Comparison of ENCODE assay signal across 16 cellular contexts in the genomic region with DNA sequence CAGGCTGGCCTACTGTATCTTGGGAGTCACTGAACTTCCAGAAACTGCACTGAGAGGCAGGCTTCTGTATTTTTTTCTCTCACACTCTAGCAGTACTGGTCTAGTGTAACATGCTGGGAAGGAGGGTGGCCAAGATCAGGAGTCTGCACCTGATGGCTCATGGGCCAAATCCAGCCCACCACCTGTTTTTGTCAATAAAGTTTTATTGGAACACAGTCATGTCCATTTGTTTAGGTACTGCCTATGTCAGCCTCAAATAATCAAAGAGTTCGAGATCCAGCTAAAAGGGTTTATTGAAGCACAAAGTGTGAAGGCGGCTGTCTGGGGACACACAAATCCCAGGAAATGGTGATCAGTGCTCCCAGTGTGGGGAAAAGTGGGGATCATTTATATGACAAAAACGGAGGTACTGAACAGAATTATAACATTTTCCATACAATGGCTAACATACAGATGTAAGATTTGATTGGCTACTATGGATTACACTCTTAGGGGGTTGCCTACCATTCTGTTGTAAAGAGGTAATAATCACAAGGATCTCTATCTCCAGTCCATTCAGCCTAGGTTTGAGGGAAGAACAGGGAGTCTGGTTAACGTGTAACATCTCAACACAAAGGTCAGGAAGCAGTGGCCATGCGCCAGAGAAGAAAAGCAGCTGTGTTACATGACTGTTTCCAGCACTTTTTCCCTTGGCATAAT. TPM values are rescaled to one million over a fixed set of nuclear protein-coding genes. Genes with fewer than 3 reads are reported as not detected.
DNase-seq lines count a peak whose midpoint lies in the region; ATAC-seq, FAIRE-seq and TF ChIP-seq lines count a peak whose summit lies in the region.
"Had no signal": no experiment of that assay in that cellular context is flagged by ENCODE, and none has a peak within 500 bp of the region (broad histone marks: within the 10 kb centered on the region; RNA-seq: fewer than 3 reads in every experiment).

No MANE protein-coding gene starts in this region.

- TF ChIP-seq CTCF in HepG2 (CRISPR knock-in tag; IDR thresholded peaks at IDR 0.05), result no peak

- H3K9ac ChIP-seq in HepG2 (ENCODE audit: insufficient read depth, low read depth, low read length), result peak overlapping the region; percentile 58

- H2AFZ ChIP-seq in HepG2 (ENCODE audit: low read length), result no peak overlapping the region

- TF ChIP-seq RAD21 in HepG2 (CRISPR knock-in tag; IDR thresholded peaks at IDR 0.05), result no peak

- TF ChIP-seq EP300 in HepG2 (IDR thresholded peaks at IDR 0.05; ENCODE audit: low read depth in 2 of 2, low read length in 2 of 2), result 0 out of 4 replicates have a peak, but pooled peaks of 1 of the 2 experiments have one; percentile 8
- no peak for TF ChIP-seq EP300 in HepG2 (CRISPR knock-in tag; IDR thresholded peaks at IDR 0.05; ENCODE audit: borderline replicate concordance)

- FAIRE-seq in HepG2 (lab: Jason Lieb, UNC), result peak; percentile 99
- FAIRE-seq: kidney had no signal

- in situ Hi-C loops in HepG2 (cut with HindIII; ENCODE audit: extremely low pct_ligation_motif_present, low pct_unique_long_range_greater_than_20kb), result no loop called here

- no TSS peak for BruUV-seq in HepG2 (replicated peaks; lab: Mats Ljungman, UMichigan)

- H3K27me3 ChIP-seq in HepG2 (ENCODE audit: control insufficient read depth in 1 of 2, insufficient read depth in 2 of 2, low read length in 2 of 2), result no peaks in the 10 kb centered on the region

- CTCF ChIA-PET in HepG2 (lab: Yijun Ruan, JAX; ENCODE audit: low intra/inter-chr PET ratio, low total read pairs), result no interaction called here

- peak overlapping the region; percentile 73 for H3K4me2 ChIP-seq in HepG2 (ENCODE audit: low read depth, low read length)

- H3K79me2 ChIP-seq in HepG2 (ENCODE audit: insufficient read depth, low read length), result no peaks in the 10 kb centered on the region

- peak overlapping the region; percentile 80 for H3K27ac ChIP-seq in HepG2 (ENCODE audit: extremely low read length, insufficient read depth, low read length)
- H3K27ac ChIP-seq: coronary artery had no signal

- peak overlapping the region in 2 of 3 experiments; percentile 14 to 38; a peak in 3 of 6 replicates for H3K4me3 ChIP-seq in HepG2 (replicated peaks in 1 of 3; ENCODE audit: insufficient read depth in 1 of 3, low read depth in 2 of 3, low read length in 3 of 3)
- H3K4me3 ChIP-seq: coronary artery had no signal

- H3K9me3 ChIP-seq in HepG2 (ENCODE audit: low read length), result no peaks in the 10 kb centered on the region

- TF ChIP-seq POLR2A in HepG2 (IDR thresholded peaks at IDR 0.05; ENCODE audit: insufficient read depth in 1 of 2, low read depth in 2 of 2, low read length in 2 of 2), result peak; percentile 57 to 69

- 11% methylated on average over 5 of the region's 5 CpGs for WGBS in HepG2 (ENCODE audit: low lambda C conversion rate)

- DNase-seq in DMS53 treated with DMSO at 0.1 percent for 48 hours (lab: John Stamatoyannopoulos, UW; ENCODE audit: unreplicated experiment) (peak; percentile 44), HepG2 (ENCODE audit: low spot score) (peak; percentile 84), COR-L47 (lab: John Stamatoyannopoulos, UW) (no peak)
- DNase-seq: activated CD8-positive, alpha-beta T cell treated with anti-CD3 and anti-CD28 coated beads for 36 hours; anterior cingulate cortex; CD8-positive, alpha-beta T cell; HFFc6; kidney; NCI-H1930; NCI-H526; posterior cingulate gyrus had no signal

- peaks cover 46% of the 10 kb centered on the region for H3K4me1 ChIP-seq in HepG2 (ENCODE audit: insufficient read depth, low read length)

- ATAC-seq in HepG2 (peak; percentile 91), GM21447 (IDR thresholded peaks at IDR 0.05; ENCODE audit: unreplicated experiment) (no peak)
- ATAC-seq: activated CD8-positive, alpha-beta T cell treated with anti-CD3 and anti-CD28 coated beads for 36 hours; CD8-positive, alpha-beta T cell had no signal

- intact Hi-C loops in HepG2 (cut with micrococcal nuclease; ENCODE audit: unreplicated experiment), result no loop called here

- H3K36me3 ChIP-seq in HepG2 (replicated peaks in 1 of 2; ENCODE audit: control insufficient read depth in 1 of 2, insufficient read depth in 2 of 2, low read length in 2 of 2), result peaks cover 0 to 4% of the 10 kb centered on the region in 2 experiments; a peak in 3 of 5 replicates

- H4K20me1 ChIP-seq in HepG2 (ENCODE audit: insufficient read depth, low read length), result no peaks in the 10 kb centered on the region

- POLR2A ChIA-PET in HepG2 (lab: Yijun Ruan, JAX), result interaction anchor here (0.7 to 2.0 kb wide), 5 partner anchors 13 to 33 kb away, joined by 3 to 5 read pairs (median 4); partner anchors contain the start of genes ALKBH2 and USP30

RNA-seq across cellular contexts. Expression of gene USP30, which starts 12.9 kb away (rescaled TPM):
- total RNA-seq in HepG2 (2016; rRNA removed; fragmentation: Illumina TruSeq; extraction: Trizol), result 9.2 and 11.2 TPM in 2 replicates
- total RNA-seq in HepG2 (2016; cell fraction: cytosol; rRNA removed; fragmentation: Illumina TruSeq; extraction: Trizol; ENCODE audit: low read depth), result 4.0 and 5.0 TPM in 2 replicates
- 8.1 and 8.9 TPM in 2 replicates for total RNA-seq in HepG2 (2016; cell fraction: insoluble cytoplasmic fraction; rRNA removed; fragmentation: Illumina TruSeq; extraction: Trizol)
- 7.5 and 7.6 TPM in 2 replicates for total RNA-seq in HepG2 (2016; cell fraction: membrane; rRNA removed; fragmentation: Illumina TruSeq; extraction: Trizol)
- 11.7 and 12.2 TPM in 2 replicates for total RNA-seq in HepG2 (2016; cell fraction: nucleus; rRNA removed; fragmentation: Illumina TruSeq; extraction: Trizol)
- polyA plus RNA-seq in HepG2 (2011; rRNA removed), result 18.4 and 20.8 TPM in 2 replicates
- 14.0 and 16.3 TPM in 2 replicates for polyA plus RNA-seq in HepG2 (2011; cell fraction: cytosol; rRNA removed)
- polyA plus RNA-seq in HepG2 (2011; cell fraction: nucleus; rRNA removed), result 29.7 and 38.3 TPM in 2 replicates
- 6.2 and 6.9 TPM in 2 replicates for polyA plus RNA-seq in HepG2 (2012)
- 4.5 and 4.6 TPM in 2 replicates for polyA plus RNA-seq in HepG2 (2016; cell fraction: cytosol; fragmentation: Illumina TruSeq; extraction: Trizol; ENCODE audit: low read depth)
- 8.4 and 9.9 TPM in 2 replicates for polyA plus RNA-seq in HepG2 (2016; cell fraction: insoluble cytoplasmic fraction; fragmentation: Illumina TruSeq; extraction: Trizol; ENCODE audit: low read depth)
- polyA plus RNA-seq in HepG2 (2016; cell fraction: membrane; fragmentation: Illumina TruSeq; extraction: Trizol; ENCODE audit: low read depth), result 6.2 and 6.8 TPM in 2 replicates
- 19.9 and 21.4 TPM in 2 replicates for polyA plus RNA-seq in HepG2 (2016; cell fraction: nucleus; fragmentation: Illumina TruSeq; extraction: Trizol; ENCODE audit: insufficient read depth, low read depth)
- polyA minus RNA-seq in HepG2 (2011; rRNA and poly(A)+ RNA removed; ENCODE audit: low replicate concordance), result 14.7 and 35.2 TPM in 2 replicates
- polyA minus RNA-seq in HepG2 (2011; cell fraction: cytosol; rRNA and poly(A)+ RNA removed), result 12.0 and 15.7 TPM in 2 replicates
- polyA minus RNA-seq in HepG2 (2011; cell fraction: nucleus; rRNA and poly(A)+ RNA removed), result 9.8 and 15.7 TPM in 2 replicates

RNA-seq across cellular contexts. Expression of gene ALKBH2, which starts 28.0 kb away (rescaled TPM):
- 40.5 and 46.7 TPM in 2 replicates for total RNA-seq in HepG2 (2016; rRNA removed; fragmentation: Illumina TruSeq; extraction: Trizol)
- total RNA-seq in HepG2 (2016; cell fraction: cytosol; rRNA removed; fragmentation: Illumina TruSeq; extraction: Trizol; ENCODE audit: low read depth), result 26.9 and 30.3 TPM in 2 replicates
- 42.1 and 42.5 TPM in 2 replicates for total RNA-seq in HepG2 (2016; cell fraction: insoluble cytoplasmic fraction; rRNA removed; fragmentation: Illumina TruSeq; extraction: Trizol)
- 25.3 and 29.0 TPM in 2 replicates for total RNA-seq in HepG2 (2016; cell fraction: membrane; rRNA removed; fragmentation: Illumina TruSeq; extraction: Trizol)
- total RNA-seq in HepG2 (2016; cell fraction: nucleus; rRNA removed; fragmentation: Illumina TruSeq; extraction: Trizol), result 31.4 and 33.2 TPM in 2 replicates
- polyA plus RNA-seq in HepG2 (2011; rRNA removed), result 19.2 and 21.0 TPM in 2 replicates
- 16.6 and 17.1 TPM in 2 replicates for polyA plus RNA-seq in HepG2 (2011; cell fraction: cytosol; rRNA removed)
- 34.1 and 41.7 TPM in 2 replicates for polyA plus RNA-seq in HepG2 (2011; cell fraction: nucleus; rRNA removed)
- 18.9 and 22.6 TPM in 2 replicates for polyA plus RNA-seq in HepG2 (2012)
- 13.7 and 19.0 TPM in 2 replicates for polyA plus RNA-seq in HepG2 (2016; cell fraction: cytosol; fragmentation: Illumina TruSeq; extraction: Trizol; ENCODE audit: low read depth)
- polyA plus RNA-seq in HepG2 (2016; cell fraction: insoluble cytoplasmic fraction; fragmentation: Illumina TruSeq; extraction: Trizol; ENCODE audit: low read depth), result 40.3 and 40.9 TPM in 2 replicates
- 18.2 and 23.2 TPM in 2 replicates for polyA plus RNA-seq in HepG2 (2016; cell fraction: membrane; fragmentation: Illumina TruSeq; extraction: Trizol; ENCODE audit: low read depth)
- polyA plus RNA-seq in HepG2 (2016; cell fraction: nucleus; fragmentation: Illumina TruSeq; extraction: Trizol; ENCODE audit: insufficient read depth, low read depth), result 65.5 and 73.7 TPM in 2 replicates
- polyA minus RNA-seq in HepG2 (2011; rRNA and poly(A)+ RNA removed; ENCODE audit: low replicate concordance), result 7.5 and 22.5 TPM in 2 replicates
- polyA minus RNA-seq in HepG2 (2011; cell fraction: cytosol; rRNA and poly(A)+ RNA removed), result 6.2 and 6.4 TPM in 2 replicates
- 6.6 and 10.9 TPM in 2 replicates for polyA minus RNA-seq in HepG2 (2011; cell fraction: nucleus; rRNA and poly(A)+ RNA removed)

RNA-seq across cellular contexts. Expression of gene UNG, which starts 32.1 kb away (rescaled TPM):
- total RNA-seq in HepG2 (2016; rRNA removed; fragmentation: Illumina TruSeq; extraction: Trizol), result 114 and 144 TPM in 2 replicates
- 14.1 and 15.1 TPM in 2 replicates for total RNA-seq in HepG2 (2016; cell fraction: cytosol; rRNA removed; fragmentation: Illumina TruSeq; extraction: Trizol; ENCODE audit: low read depth)
- total RNA-seq in HepG2 (2016; cell fraction: insoluble cytoplasmic fraction; rRNA removed; fragmentation: Illumina TruSeq; extraction: Trizol), result 113 and 144 TPM in 2 replicates
- 42.9 and 44.0 TPM in 2 replicates for total RNA-seq in HepG2 (2016; cell fraction: membrane; rRNA removed; fragmentation: Illumina TruSeq; extraction: Trizol)
- total RNA-seq in HepG2 (2016; cell fraction: nucleus; rRNA removed; fragmentation: Illumina TruSeq; extraction: Trizol), result 46.7 and 49.9 TPM in 2 replicates
- 20.5 and 23.3 TPM in 2 replicates for polyA plus RNA-seq in HepG2 (2011; rRNA removed)
- polyA plus RNA-seq in HepG2 (2011; cell fraction: cytosol; rRNA removed), result 18.8 and 19.2 TPM in 2 replicates
- 9.4 and 9.6 TPM in 2 replicates for polyA plus RNA-seq in HepG2 (2011; cell fraction: nucleus; rRNA removed)
- 24.4 and 35.2 TPM in 2 replicates for polyA plus RNA-seq in HepG2 (2012)
- polyA plus RNA-seq in HepG2 (2016; cell fraction: cytosol; fragmentation: Illumina TruSeq; extraction: Trizol; ENCODE audit: low read depth), result 11.6 and 12.8 TPM in 2 replicates
- polyA plus RNA-seq in HepG2 (2016; cell fraction: insoluble cytoplasmic fraction; fragmentation: Illumina TruSeq; extraction: Trizol; ENCODE audit: low read depth), result 144 TPM in 2 replicates
- polyA plus RNA-seq in HepG2 (2016; cell fraction: membrane; fragmentation: Illumina TruSeq; extraction: Trizol; ENCODE audit: low read depth), result 28.5 and 28.6 TPM in 2 replicates
- polyA plus RNA-seq in HepG2 (2016; cell fraction: nucleus; fragmentation: Illumina TruSeq; extraction: Trizol; ENCODE audit: insufficient read depth, low read depth), result 65.0 and 67.4 TPM in 2 replicates
- 11.1 and 15.9 TPM in 2 replicates for polyA minus RNA-seq in HepG2 (2011; rRNA and poly(A)+ RNA removed; ENCODE audit: low replicate concordance)
- polyA minus RNA-seq in HepG2 (2011; cell fraction: cytosol; rRNA and poly(A)+ RNA removed), result 11.2 and 14.4 TPM in 2 replicates
- polyA minus RNA-seq in HepG2 (2011; cell fraction: nucleus; rRNA and poly(A)+ RNA removed), result 6.8 and 7.1 TPM in 2 replicates

RNA-seq across cellular contexts. Expression of gene SVOP, which starts 44.4 kb away (rescaled TPM):
- not detected in 2 replicates for total RNA-seq in HepG2 (2016; rRNA removed; fragmentation: Illumina TruSeq; extraction: Trizol)
- not detected in 2 replicates for total RNA-seq in HepG2 (2016; cell fraction: cytosol; rRNA removed; fragmentation: Illumina TruSeq; extraction: Trizol; ENCODE audit: low read depth)
- 0.02 TPM in 1 of 2 replicates, not detected in the other for total RNA-seq in HepG2 (2016; cell fraction: insoluble cytoplasmic fraction; rRNA removed; fragmentation: Illumina TruSeq; extraction: Trizol)
- not detected in 2 replicates for total RNA-seq in HepG2 (2016; cell fraction: membrane; rRNA removed; fragmentation: Illumina TruSeq; extraction: Trizol)
- total RNA-seq in HepG2 (2016; cell fraction: nucleus; rRNA removed; fragmentation: Illumina TruSeq; extraction: Trizol), result not detected in 2 replicates
- polyA plus RNA-seq in HepG2 (2011; rRNA removed), result not detected in 2 replicates
- not detected in 2 replicates for polyA plus RNA-seq in HepG2 (2011; cell fraction: cytosol; rRNA removed)
- polyA plus RNA-seq in HepG2 (2011; cell fraction: nucleus; rRNA removed), result not detected in 2 replicates
- not detected in 2 replicates for polyA plus RNA-seq in HepG2 (2012)
- polyA plus RNA-seq in HepG2 (2016; cell fraction: cytosol; fragmentation: Illumina TruSeq; extraction: Trizol; ENCODE audit: low read depth), result not detected in 2 replicates
- polyA plus RNA-seq in HepG2 (2016; cell fraction: insoluble cytoplasmic fraction; fragmentation: Illumina TruSeq; extraction: Trizol; ENCODE audit: low read depth), result 0.03 TPM in 1 of 2 replicates, not detected in the other
- not detected in 2 replicates for polyA plus RNA-seq in HepG2 (2016; cell fraction: membrane; fragmentation: Illumina TruSeq; extraction: Trizol; ENCODE audit: low read depth)
- not detected in 2 replicates for polyA plus RNA-seq in HepG2 (2016; cell fraction: nucleus; fragmentation: Illumina TruSeq; extraction: Trizol; ENCODE audit: insufficient read depth, low read depth)
- not detected in 2 replicates for polyA minus RNA-seq in HepG2 (2011; rRNA and poly(A)+ RNA removed; ENCODE audit: low replicate concordance)
- polyA minus RNA-seq in HepG2 (2011; cell fraction: cytosol; rRNA and poly(A)+ RNA removed), result not detected in 2 replicates
- not detected in 2 replicates for polyA minus RNA-seq in HepG2 (2011; cell fraction: nucleus; rRNA and poly(A)+ RNA removed)
- total RNA-seq: A673; activated CD8-positive, alpha-beta T cell treated with anti-CD3 and anti-CD28 coated beads for 36 hours; activated T-helper 2 cell treated with anti-CD3 and anti-CD28 coated beads, Interferon-gamma antibody, Interleukin-2, Interleukin-4, amounts not matched to agents 10 μg/mL and 5 μg/mL and 100 μg/mL, durations not matched to agents 14 hours and 24 hours and 36 hours; CD8-positive, alpha-beta T cell; epithelial cell of proximal tubule; HFFc6; kidney had no signal

RNA-seq across cellular contexts. Expression of gene ACACB, which starts 51.1 kb away (rescaled TPM):
- 6.0 and 8.6 TPM in 2 replicates for total RNA-seq in HepG2 (2016; rRNA removed; fragmentation: Illumina TruSeq; extraction: Trizol)
- total RNA-seq in HepG2 (2016; cell fraction: cytosol; rRNA removed; fragmentation: Illumina TruSeq; extraction: Trizol; ENCODE audit: low read depth), result 3.7 and 5.2 TPM in 2 replicates
- 4.7 and 10.3 TPM in 2 replicates for total RNA-seq in HepG2 (2016; cell fraction: insoluble cytoplasmic fraction; rRNA removed; fragmentation: Illumina TruSeq; extraction: Trizol)
- 4.2 and 5.9 TPM in 2 replicates for total RNA-seq in HepG2 (2016; cell fraction: membrane; rRNA removed; fragmentation: Illumina TruSeq; extraction: Trizol)
- 14.3 and 17.9 TPM in 2 replicates for total RNA-seq in HepG2 (2016; cell fraction: nucleus; rRNA removed; fragmentation: Illumina TruSeq; extraction: Trizol)
- 6.2 and 6.4 TPM in 2 replicates for polyA plus RNA-seq in HepG2 (2011; rRNA removed)
- 3.4 and 4.6 TPM in 2 replicates for polyA plus RNA-seq in HepG2 (2011; cell fraction: cytosol; rRNA removed)
- 18.8 and 19.2 TPM in 2 replicates for polyA plus RNA-seq in HepG2 (2011; cell fraction: nucleus; rRNA removed)
- 4.3 and 4.9 TPM in 2 replicates for polyA plus RNA-seq in HepG2 (2012)
- 0.51 TPM in 2 replicates for polyA plus RNA-seq in HepG2 (2016; cell fraction: cytosol; fragmentation: Illumina TruSeq; extraction: Trizol; ENCODE audit: low read depth)
- 3.6 and 4.3 TPM in 2 replicates for polyA plus RNA-seq in HepG2 (2016; cell fraction: insoluble cytoplasmic fraction; fragmentation: Illumina TruSeq; extraction: Trizol; ENCODE audit: low read depth)
- 1.0 and 1.2 TPM in 2 replicates for polyA plus RNA-seq in HepG2 (2016; cell fraction: membrane; fragmentation: Illumina TruSeq; extraction: Trizol; ENCODE audit: low read depth)
- polyA plus RNA-seq in HepG2 (2016; cell fraction: nucleus; fragmentation: Illumina TruSeq; extraction: Trizol; ENCODE audit: insufficient read depth, low read depth), result 18.5 and 20.2 TPM in 2 replicates
- 24.1 and 29.2 TPM in 2 replicates for polyA minus RNA-seq in HepG2 (2011; rRNA and poly(A)+ RNA removed; ENCODE audit: low replicate concordance)
- 5.0 and 5.1 TPM in 2 replicates for polyA minus RNA-seq in HepG2 (2011; cell fraction: cytosol; rRNA and poly(A)+ RNA removed)
- polyA minus RNA-seq in HepG2 (2011; cell fraction: nucleus; rRNA and poly(A)+ RNA removed), result 23.6 and 44.9 TPM in 2 replicates
